Comparison of ENCODE assay signal across 8 cellular contexts in the genomic region with DNA sequence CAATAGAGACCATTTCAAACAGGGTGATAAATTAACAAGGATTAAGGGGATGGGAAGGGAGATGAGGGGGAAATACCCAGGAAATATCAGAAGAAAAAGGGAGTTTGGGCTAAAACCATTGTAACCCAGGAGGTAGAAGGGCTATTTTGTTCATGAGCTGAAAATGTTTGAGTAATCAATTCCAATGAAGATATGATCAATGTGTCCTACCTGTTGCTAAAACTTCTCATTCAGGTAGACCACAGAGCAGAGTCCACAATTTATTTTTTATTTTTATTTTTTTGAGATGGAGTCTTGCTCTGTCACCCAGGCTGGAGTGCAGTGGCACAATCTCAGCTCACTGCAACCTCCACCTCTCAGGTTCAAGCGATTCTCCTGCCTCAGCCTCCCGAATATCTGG. TPM values are rescaled to one million over a fixed set of nuclear protein-coding genes. Genes with fewer than 3 reads are reported as not detected.
"Had no signal": no experiment of that assay in that cellular context is flagged by ENCODE, and none has a peak within 500 bp of the region (broad histone marks: within the 10 kb centered on the region; RNA-seq: fewer than 3 reads in every experiment).

No MANE protein-coding gene starts in this region.

RNA-seq across cellular contexts. Expression of gene KLHL10, which starts 1.8 kb away (rescaled TPM):
- total RNA-seq: activated B cell treated with CpG ODN at 0.5 μM for 24 hours; activated CD4-positive, alpha-beta memory T cell treated with anti-CD3 and anti-CD28 coated beads, Interleukin-2, amount 10 ng/mL, durations not matched to agents 7 days and 5 days; activated CD4-positive, alpha-beta T cell treated with anti-CD3 and anti-CD28 coated beads, Interleukin-2, amount 10 ng/mL, durations not matched to agents 24 days and 14 days; activated CD4-positive, alpha-beta T cell treated with anti-CD3 and anti-CD28 coated beads, Interleukin-2, amount 10 ng/mL, durations not matched to agents 7 days and 5 days; activated CD8-positive, alpha-beta memory T cell treated with anti-CD3 and anti-CD28 coated beads, Interleukin-2, amount 10 ng/mL, durations not matched to agents 7 days and 5 days; activated CD8-positive, alpha-beta T cell treated with anti-CD3 and anti-CD28 coated beads, Interleukin-2, amount 10 ng/mL, durations not matched to agents 7 days and 5 days; T-helper 1 cell treated with Interleukin-12 subunit alpha and Interleukin-12 subunit beta and Interleukin-4 antibody, amounts not matched to agents 30 ng/mL and 1 ng/mL, for 36 hours; T-helper 17 cell had no signal

RNA-seq across cellular contexts. Expression of gene FKBP10, which starts 26.6 kb away (rescaled TPM):
- total RNA-seq: activated CD4-positive, alpha-beta memory T cell treated with anti-CD3 and anti-CD28 coated beads, Interleukin-2, amount 10 ng/mL, durations not matched to agents 7 days and 5 days; activated CD8-positive, alpha-beta T cell treated with anti-CD3 and anti-CD28 coated beads, Interleukin-2, amount 10 ng/mL, durations not matched to agents 7 days and 5 days; T-helper 17 cell had no signal
